In genomic region chr11:13375798-13376197, GRCh38 we compare ENCODE assay signal across 29 cellular contexts.
"Had no signal": no experiment of that assay in that cellular context is flagged by ENCODE, and none has a peak within 500 bp of the region (broad histone marks: within the 10 kb centered on the region; RNA-seq: fewer than 3 reads in every experiment).

No MANE protein-coding gene starts in this region.

- DNase-seq: activated CD4-positive, alpha-beta T cell treated with anti-CD3 and anti-CD28 coated beads, Interleukin-2, amount 10 ng/mL, durations not matched to agents 24 days and 14 days; activated CD8-positive, alpha-beta T cell treated with anti-CD3 and anti-CD28 coated beads for 36 hours; activated effector memory CD4-positive, alpha-beta T cell treated with Interleukin-2 at 50 U/mL for 16 hours; activated naive CD4-positive, alpha-beta T cell treated with Interleukin-2 at 50 U/mL for 16 hours; aorta; body of pancreas; effector memory CD8-positive, alpha-beta T cell; foreskin keratinocyte; heart left ventricle; hypothalamus; immature natural killer cell; kidney; left lung; lower lobe of right lung; naive B cell; nephron progenitor cell; ovary; retina; spleen; stimulated activated naive CD4-positive, alpha-beta T cell treated with Interleukin-2 at 50 U/mL for 16 hours; WERI-Rb-1 had no signal

- H3K4me1 Mint-ChIP-seq: activated CD4-positive, alpha-beta T cell treated with anti-CD3 and anti-CD28 coated beads, Interleukin-2, amount 10 ng/mL, durations not matched to agents 24 days and 14 days; naive B cell had no signal

- H3K9me3 Mint-ChIP-seq: activated CD4-positive, alpha-beta T cell treated with anti-CD3 and anti-CD28 coated beads, Interleukin-2, amount 10 ng/mL, durations not matched to agents 24 days and 14 days; activated CD8-positive, alpha-beta T cell treated with anti-CD3 and anti-CD28 coated beads for 36 hours; effector memory CD8-positive, alpha-beta T cell; immature natural killer cell; naive B cell; nephron progenitor cell; type B pancreatic cell had no signal

- ATAC-seq: activated CD4-positive, CD25-positive, alpha-beta regulatory T cell treated with anti-CD3 and anti-CD28 coated beads, Interleukin-2, amount 50 U/mL, for 24 hours; activated CD8-positive, alpha-beta T cell treated with anti-CD3 and anti-CD28 coated beads for 36 hours; body of pancreas; effector memory CD8-positive, alpha-beta T cell; foreskin keratinocyte; left lung had no signal

- H3K27me3 Mint-ChIP-seq: activated CD4-positive, alpha-beta T cell treated with anti-CD3 and anti-CD28 coated beads, Interleukin-2, amount 10 ng/mL, durations not matched to agents 24 days and 14 days; activated CD8-positive, alpha-beta T cell treated with anti-CD3 and anti-CD28 coated beads for 36 hours; activated naive CD8-positive, alpha-beta T cell; effector memory CD8-positive, alpha-beta T cell; naive B cell; progenitor cell of endocrine pancreas; type B pancreatic cell had no signal

- FAIRE-seq: kidney, TTC549 had no signal

- H3K4me3 ChIP-seq: body of pancreas, coronary artery, heart left ventricle, left lung, lower lobe of right lung, ovary, spleen, thoracic aorta, vagina had no signal

- H3K27ac Mint-ChIP-seq: activated CD4-positive, alpha-beta T cell treated with anti-CD3 and anti-CD28 coated beads, Interleukin-2, amount 10 ng/mL, durations not matched to agents 24 days and 14 days; activated CD8-positive, alpha-beta T cell treated with anti-CD3 and anti-CD28 coated beads for 36 hours; activated naive CD8-positive, alpha-beta T cell; naive B cell; nephron progenitor cell; progenitor cell of endocrine pancreas; type B pancreatic cell had no signal

- H3K4me3 Mint-ChIP-seq: activated CD4-positive, alpha-beta T cell treated with anti-CD3 and anti-CD28 coated beads, Interleukin-2, amount 10 ng/mL, durations not matched to agents 24 days and 14 days; activated CD8-positive, alpha-beta T cell treated with anti-CD3 and anti-CD28 coated beads for 36 hours; activated naive CD8-positive, alpha-beta T cell; effector memory CD8-positive, alpha-beta T cell; immature natural killer cell; naive B cell; nephron progenitor cell; type B pancreatic cell had no signal
